Comparison of ENCODE assay signal across 27 cellular contexts in the genomic region with DNA sequence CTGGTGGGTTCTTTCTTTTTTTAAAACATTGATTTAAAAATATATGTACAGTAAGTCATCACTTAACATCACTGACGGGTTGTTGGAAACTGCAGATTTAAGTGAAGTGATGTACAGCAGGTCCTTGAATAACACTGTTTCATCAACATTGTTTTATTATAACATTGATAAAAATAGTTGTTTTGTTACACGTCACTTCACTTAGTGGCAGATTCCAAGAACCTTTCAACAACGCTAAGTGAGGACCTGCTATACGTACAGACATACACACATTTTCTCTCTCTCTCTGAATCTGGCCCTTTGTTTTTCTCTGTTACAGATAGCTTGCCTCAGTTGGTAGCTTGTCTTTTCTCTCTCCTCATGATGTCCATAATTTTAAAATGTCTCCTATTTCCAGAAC.
"Had no signal": no experiment of that assay in that cellular context is flagged by ENCODE, and none has a peak within 500 bp of the region (broad histone marks: within the 10 kb centered on the region; RNA-seq: fewer than 3 reads in every experiment).

No MANE protein-coding gene starts in this region.

- H3K27me3 ChIP-seq: ascending aorta, brain microvascular endothelial cell, esophagus squamous epithelium, left lung, stomach, thyroid gland, upper lobe of left lung had no signal

- H3K27ac ChIP-seq: ascending aorta, brain microvascular endothelial cell, epithelial cell of prostate, esophagus squamous epithelium, left lung, stomach, thyroid gland, upper lobe of left lung, VCaP had no signal

- H3K4me3 Mint-ChIP-seq: activated naive CD8-positive, alpha-beta T cell treated with anti-CD3 and anti-CD28 coated beads, Interleukin-2, amount 10 ng/mL, durations not matched to agents 7 days and 5 days; nephron; stimulated activated naive B cell treated with anti-CD40 and anti-IgM and Interleukin-4, amounts not matched to agents 10 μg/mL and 1 μg/mL and 100 μg/mL, for 72 hours had no signal

- FAIRE-seq: colon, endometrium, islet of Langerhans, TTC549 had no signal

- ATAC-seq: left lung; stimulated activated naive B cell treated with anti-CD40 and anti-IgM and Interleukin-4, amounts not matched to agents 10 μg/mL and 1 μg/mL and 100 μg/mL, for 72 hours had no signal

- H3K9me3 ChIP-seq: ascending aorta, esophagus squamous epithelium, left lung, stomach, thyroid gland, upper lobe of left lung had no signal

- DNase-seq: activated CD4-positive, alpha-beta T cell treated with anti-CD3 and anti-CD28 coated beads for 4 hours; activated CD4-positive, alpha-beta T cell treated with anti-CD3 and anti-CD28 coated beads, Interleukin-2, amount 50 U/mL, for 4 hours; activated naive CD4-positive, alpha-beta T cell; activated naive CD8-positive, alpha-beta T cell treated with anti-CD3 and anti-CD28 coated beads, Interleukin-2, amount 10 ng/mL, durations not matched to agents 7 days and 5 days; brain microvascular endothelial cell; central memory CD4-positive, alpha-beta T cell; dermis blood vessel endothelial cell; effector CD4-positive, alpha-beta T cell; esophagus squamous epithelium; foreskin melanocyte; left lung; stimulated activated CD4-positive, alpha-beta T cell treated with anti-CD3 and anti-CD28 coated beads, Interleukin-1b, Interleukin-23, amount 100 ng/mL, for 48 hours; stimulated activated CD4-positive, alpha-beta T cell treated with anti-CD3 and anti-CD28 coated beads, Interleukin-4, amount 100 ng/mL, for 4 hours; stimulated activated CD8-positive, alpha-beta memory T cell treated with anti-CD3 and anti-CD28 coated beads, Interleukin-4, amount 100 ng/mL, for 48 hours; stimulated activated naive B cell treated with anti-CD40 and anti-IgM and Interleukin-4, amounts not matched to agents 10 μg/mL and 1 μg/mL and 100 μg/mL, for 72 hours; stomach; thyroid gland; upper lobe of left lung had no signal

- H3K27ac Mint-ChIP-seq: activated naive CD8-positive, alpha-beta T cell treated with anti-CD3 and anti-CD28 coated beads, Interleukin-2, amount 10 ng/mL, durations not matched to agents 7 days and 5 days; nephron; stimulated activated naive B cell treated with anti-CD40 and anti-IgM and Interleukin-4, amounts not matched to agents 10 μg/mL and 1 μg/mL and 100 μg/mL, for 72 hours had no signal

- H3K4me1 ChIP-seq: ascending aorta, thyroid gland had no signal

- H3K4me3 ChIP-seq: ascending aorta, esophagus squamous epithelium, left lung, smooth muscle cell, stomach, thyroid gland, upper lobe of left lung had no signal

- H3K4me2 ChIP-seq: smooth muscle cell had no signal

- H3K27me3 Mint-ChIP-seq: activated naive CD8-positive, alpha-beta T cell treated with anti-CD3 and anti-CD28 coated beads, Interleukin-2, amount 10 ng/mL, durations not matched to agents 7 days and 5 days; stimulated activated naive B cell treated with anti-CD40 and anti-IgM and Interleukin-4, amounts not matched to agents 10 μg/mL and 1 μg/mL and 100 μg/mL, for 72 hours had no signal

- H3K9me3 Mint-ChIP-seq: activated naive CD8-positive, alpha-beta T cell treated with anti-CD3 and anti-CD28 coated beads, Interleukin-2, amount 10 ng/mL, durations not matched to agents 7 days and 5 days; nephron; stimulated activated naive B cell treated with anti-CD40 and anti-IgM and Interleukin-4, amounts not matched to agents 10 μg/mL and 1 μg/mL and 100 μg/mL, for 72 hours had no signal
